Comparison of ENCODE assay signal across 2 cellular contexts in the genomic region with DNA sequence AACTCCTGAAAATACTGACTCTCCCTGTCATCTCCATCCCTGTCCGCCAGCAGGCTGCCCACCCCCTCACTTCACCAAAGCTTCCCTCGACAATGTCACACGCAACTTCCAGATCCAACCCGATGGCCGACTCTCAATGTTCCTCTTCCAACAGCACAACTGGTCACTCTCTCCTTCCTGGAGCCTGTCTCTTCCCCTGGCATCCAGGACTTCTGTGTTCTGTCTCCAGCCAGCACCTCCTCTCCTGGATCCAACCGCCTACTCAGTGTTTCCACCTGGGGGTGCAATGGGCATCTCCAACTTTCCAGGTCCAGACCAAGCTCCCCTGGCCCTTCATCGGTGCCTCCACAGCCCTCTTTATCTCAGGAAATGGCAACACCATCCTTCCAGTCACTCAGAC.
TF ChIP-seq lines count a peak whose summit lies in the region.

No MANE protein-coding gene starts in this region.

TF ChIP-seq in GM23338, 12 proteins besides CTCF, POLR2A, EP300 and RAD21 (continues in another document):
- TF ChIP-seq, protein P1, sequence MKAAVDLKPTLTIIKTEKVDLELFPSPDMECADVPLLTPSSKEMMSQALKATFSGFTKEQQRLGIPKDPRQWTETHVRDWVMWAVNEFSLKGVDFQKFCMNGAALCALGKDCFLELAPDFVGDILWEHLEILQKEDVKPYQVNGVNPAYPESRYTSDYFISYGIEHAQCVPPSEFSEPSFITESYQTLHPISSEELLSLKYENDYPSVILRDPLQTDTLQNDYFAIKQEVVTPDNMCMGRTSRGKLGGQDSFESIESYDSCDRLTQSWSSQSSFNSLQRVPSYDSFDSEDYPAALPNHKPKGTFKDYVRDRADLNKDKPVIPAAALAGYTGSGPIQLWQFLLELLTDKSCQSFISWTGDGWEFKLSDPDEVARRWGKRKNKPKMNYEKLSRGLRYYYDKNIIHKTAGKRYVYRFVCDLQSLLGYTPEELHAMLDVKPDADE (IDR thresholded peaks at IDR 0.05), result no peak
- TF ChIP-seq ZNF331 (CRISPR knock-in tag; IDR thresholded peaks at IDR 0.05; ENCODE audit: low read depth) (no peak), ZNF114 (CRISPR knock-in tag; IDR thresholded peaks at IDR 0.05) (no peak), CREB1 (CRISPR knock-in tag; IDR thresholded peaks at IDR 0.05; ENCODE audit: low read depth) (no peak), STAT1 (IDR thresholded peaks at IDR 0.05; ENCODE audit: unreplicated experiment) (no peak), JUNB (IDR thresholded peaks at IDR 0.05; ENCODE audit: unreplicated experiment) (no peak), NANOG (IDR thresholded peaks at IDR 0.05; ENCODE audit: borderline replicate concordance) (no peak), EZH2phosphoT487 (IDR thresholded peaks at IDR 0.05; ENCODE audit: unreplicated experiment) (no peak)
- TF ChIP-seq, protein P2, sequence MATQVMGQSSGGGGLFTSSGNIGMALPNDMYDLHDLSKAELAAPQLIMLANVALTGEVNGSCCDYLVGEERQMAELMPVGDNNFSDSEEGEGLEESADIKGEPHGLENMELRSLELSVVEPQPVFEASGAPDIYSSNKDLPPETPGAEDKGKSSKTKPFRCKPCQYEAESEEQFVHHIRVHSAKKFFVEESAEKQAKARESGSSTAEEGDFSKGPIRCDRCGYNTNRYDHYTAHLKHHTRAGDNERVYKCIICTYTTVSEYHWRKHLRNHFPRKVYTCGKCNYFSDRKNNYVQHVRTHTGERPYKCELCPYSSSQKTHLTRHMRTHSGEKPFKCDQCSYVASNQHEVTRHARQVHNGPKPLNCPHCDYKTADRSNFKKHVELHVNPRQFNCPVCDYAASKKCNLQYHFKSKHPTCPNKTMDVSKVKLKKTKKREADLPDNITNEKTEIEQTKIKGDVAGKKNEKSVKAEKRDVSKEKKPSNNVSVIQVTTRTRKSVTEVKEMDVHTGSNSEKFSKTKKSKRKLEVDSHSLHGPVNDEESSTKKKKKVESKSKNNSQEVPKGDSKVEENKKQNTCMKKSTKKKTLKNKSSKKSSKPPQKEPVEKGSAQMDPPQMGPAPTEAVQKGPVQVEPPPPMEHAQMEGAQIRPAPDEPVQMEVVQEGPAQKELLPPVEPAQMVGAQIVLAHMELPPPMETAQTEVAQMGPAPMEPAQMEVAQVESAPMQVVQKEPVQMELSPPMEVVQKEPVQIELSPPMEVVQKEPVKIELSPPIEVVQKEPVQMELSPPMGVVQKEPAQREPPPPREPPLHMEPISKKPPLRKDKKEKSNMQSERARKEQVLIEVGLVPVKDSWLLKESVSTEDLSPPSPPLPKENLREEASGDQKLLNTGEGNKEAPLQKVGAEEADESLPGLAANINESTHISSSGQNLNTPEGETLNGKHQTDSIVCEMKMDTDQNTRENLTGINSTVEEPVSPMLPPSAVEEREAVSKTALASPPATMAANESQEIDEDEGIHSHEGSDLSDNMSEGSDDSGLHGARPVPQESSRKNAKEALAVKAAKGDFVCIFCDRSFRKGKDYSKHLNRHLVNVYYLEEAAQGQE (IDR thresholded peaks at IDR 0.05; ENCODE audit: unreplicated experiment), result no peak
- TF ChIP-seq, protein P3, sequence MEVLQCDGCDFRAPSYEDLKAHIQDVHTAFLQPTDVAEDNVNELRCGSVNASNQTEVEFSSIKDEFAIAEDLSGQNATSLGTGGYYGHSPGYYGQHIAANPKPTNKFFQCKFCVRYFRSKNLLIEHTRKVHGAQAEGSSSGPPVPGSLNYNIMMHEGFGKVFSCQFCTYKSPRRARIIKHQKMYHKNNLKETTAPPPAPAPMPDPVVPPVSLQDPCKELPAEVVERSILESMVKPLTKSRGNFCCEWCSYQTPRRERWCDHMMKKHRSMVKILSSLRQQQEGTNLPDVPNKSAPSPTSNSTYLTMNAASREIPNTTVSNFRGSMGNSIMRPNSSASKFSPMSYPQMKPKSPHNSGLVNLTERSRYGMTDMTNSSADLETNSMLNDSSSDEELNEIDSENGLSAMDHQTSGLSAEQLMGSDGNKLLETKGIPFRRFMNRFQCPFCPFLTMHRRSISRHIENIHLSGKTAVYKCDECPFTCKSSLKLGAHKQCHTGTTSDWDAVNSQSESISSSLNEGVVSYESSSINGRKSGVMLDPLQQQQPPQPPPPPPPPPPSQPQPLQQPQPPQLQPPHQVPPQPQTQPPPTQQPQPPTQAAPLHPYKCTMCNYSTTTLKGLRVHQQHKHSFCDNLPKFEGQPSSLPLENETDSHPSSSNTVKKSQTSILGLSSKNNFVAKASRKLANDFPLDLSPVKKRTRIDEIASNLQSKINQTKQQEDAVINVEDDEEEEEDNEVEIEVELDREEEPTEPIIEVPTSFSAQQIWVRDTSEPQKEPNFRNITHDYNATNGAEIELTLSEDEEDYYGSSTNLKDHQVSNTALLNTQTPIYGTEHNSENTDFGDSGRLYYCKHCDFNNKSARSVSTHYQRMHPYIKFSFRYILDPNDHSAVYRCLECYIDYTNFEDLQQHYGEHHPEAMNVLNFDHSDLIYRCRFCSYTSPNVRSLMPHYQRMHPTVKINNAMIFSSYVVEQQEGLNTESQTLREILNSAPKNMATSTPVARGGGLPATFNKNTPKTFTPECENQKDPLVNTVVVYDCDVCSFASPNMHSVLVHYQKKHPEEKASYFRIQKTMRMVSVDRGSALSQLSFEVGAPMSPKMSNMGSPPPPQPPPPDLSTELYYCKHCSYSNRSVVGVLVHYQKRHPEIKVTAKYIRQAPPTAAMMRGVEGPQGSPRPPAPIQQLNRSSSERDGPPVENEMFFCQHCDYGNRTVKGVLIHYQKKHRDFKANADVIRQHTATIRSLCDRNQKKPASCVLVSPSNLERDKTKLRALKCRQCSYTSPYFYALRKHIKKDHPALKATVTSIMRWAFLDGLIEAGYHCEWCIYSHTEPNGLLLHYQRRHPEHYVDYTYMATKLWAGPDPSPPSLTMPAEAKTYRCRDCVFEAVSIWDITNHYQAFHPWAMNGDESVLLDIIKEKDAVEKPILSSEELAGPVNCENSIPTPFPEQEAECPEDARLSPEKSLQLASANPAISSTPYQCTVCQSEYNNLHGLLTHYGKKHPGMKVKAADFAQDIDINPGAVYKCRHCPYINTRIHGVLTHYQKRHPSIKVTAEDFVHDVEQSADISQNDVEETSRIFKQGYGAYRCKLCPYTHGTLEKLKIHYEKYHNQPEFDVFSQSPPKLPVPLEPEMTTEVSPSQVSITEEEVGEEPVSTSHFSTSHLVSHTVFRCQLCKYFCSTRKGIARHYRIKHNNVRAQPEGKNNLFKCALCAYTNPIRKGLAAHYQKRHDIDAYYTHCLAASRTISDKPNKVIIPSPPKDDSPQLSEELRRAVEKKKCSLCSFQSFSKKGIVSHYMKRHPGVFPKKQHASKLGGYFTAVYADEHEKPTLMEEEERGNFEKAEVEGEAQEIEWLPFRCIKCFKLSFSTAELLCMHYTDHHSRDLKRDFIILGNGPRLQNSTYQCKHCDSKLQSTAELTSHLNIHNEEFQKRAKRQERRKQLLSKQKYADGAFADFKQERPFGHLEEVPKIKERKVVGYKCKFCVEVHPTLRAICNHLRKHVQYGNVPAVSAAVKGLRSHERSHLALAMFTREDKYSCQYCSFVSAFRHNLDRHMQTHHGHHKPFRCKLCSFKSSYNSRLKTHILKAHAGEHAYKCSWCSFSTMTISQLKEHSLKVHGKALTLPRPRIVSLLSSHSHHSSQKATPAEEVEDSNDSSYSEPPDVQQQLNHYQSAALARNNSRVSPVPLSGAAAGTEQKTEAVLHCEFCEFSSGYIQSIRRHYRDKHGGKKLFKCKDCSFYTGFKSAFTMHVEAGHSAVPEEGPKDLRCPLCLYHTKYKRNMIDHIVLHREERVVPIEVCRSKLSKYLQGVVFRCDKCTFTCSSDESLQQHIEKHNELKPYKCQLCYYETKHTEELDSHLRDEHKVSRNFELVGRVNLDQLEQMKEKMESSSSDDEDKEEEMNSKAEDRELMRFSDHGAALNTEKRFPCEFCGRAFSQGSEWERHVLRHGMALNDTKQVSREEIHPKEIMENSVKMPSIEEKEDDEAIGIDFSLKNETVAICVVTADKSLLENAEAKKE (CRISPR knock-in tag; IDR thresholded peaks at IDR 0.05), result no peak

TF ChIP-seq in K562, 482 proteins besides CTCF, POLR2A, EP300 and RAD21:
- 0 out of 2 replicates have a peak, but pooled peaks have one; percentile 25 for TF ChIP-seq MCM3 (IDR thresholded peaks at IDR 0.05)
- TF ChIP-seq, protein P4, sequence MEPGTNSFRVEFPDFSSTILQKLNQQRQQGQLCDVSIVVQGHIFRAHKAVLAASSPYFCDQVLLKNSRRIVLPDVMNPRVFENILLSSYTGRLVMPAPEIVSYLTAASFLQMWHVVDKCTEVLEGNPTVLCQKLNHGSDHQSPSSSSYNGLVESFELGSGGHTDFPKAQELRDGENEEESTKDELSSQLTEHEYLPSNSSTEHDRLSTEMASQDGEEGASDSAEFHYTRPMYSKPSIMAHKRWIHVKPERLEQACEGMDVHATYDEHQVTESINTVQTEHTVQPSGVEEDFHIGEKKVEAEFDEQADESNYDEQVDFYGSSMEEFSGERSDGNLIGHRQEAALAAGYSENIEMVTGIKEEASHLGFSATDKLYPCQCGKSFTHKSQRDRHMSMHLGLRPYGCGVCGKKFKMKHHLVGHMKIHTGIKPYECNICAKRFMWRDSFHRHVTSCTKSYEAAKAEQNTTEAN (CRISPR knock-in tag; IDR thresholded peaks at IDR 0.05), result no peak
